Comparison of ENCODE assay signal across 21 cellular contexts in genomic region chr16:80327740-80328139, GRCh38.
DNase-seq lines count a peak whose midpoint lies in the region; ATAC-seq, FAIRE-seq and TF ChIP-seq lines count a peak whose summit lies in the region.
"Had no signal": no experiment of that assay in that cellular context is flagged by ENCODE, and none has a peak within 500 bp of the region (broad histone marks: within the 10 kb centered on the region; RNA-seq: fewer than 3 reads in every experiment).

No MANE protein-coding gene starts in this region.

- no peak for ATAC-seq in A549
- ATAC-seq in IMR-90 (ENCODE audit: low read depth): no peak
- no peak for ATAC-seq in mucosa of descending colon
- ATAC-seq: CD8-positive, alpha-beta T cell had no signal

- H3K79me1 ChIP-seq in IMR-90 (ENCODE audit: low read depth in 1 of 2, low read length in 2 of 2): no peaks in the 10 kb centered on the region

- H3K4me1 ChIP-seq in A549 (no peaks in the 10 kb centered on the region), IMR-90 (ENCODE audit: control insufficient read depth, insufficient read depth, low read length) (no peaks in the 10 kb centered on the region), endodermal cell (ENCODE audit: control insufficient read depth, insufficient read depth, low read length) (peaks cover 12% of the 10 kb centered on the region), osteoblast (ENCODE audit: insufficient read depth, low read length) (no peaks in the 10 kb centered on the region), mucosa of descending colon (ENCODE audit: low read depth) (no peaks in the 10 kb centered on the region)
- H3K4me1 ChIP-seq: BLaER1 treated with 17β-estradiol and CSF1 and Interleukin-3, amounts not matched to agents 10 nM and 100 nM had no signal

- CTCF ChIA-PET in A549 (lab: Yijun Ruan, JAX) (no interaction called here), IMR-90 (lab: Yijun Ruan, JAX) (interaction anchor here (0.7 kb wide), 1 partner anchor 9 kb away, joined by 3 read pairs; no protein-coding TSS in a partner anchor)

- no peaks in the 10 kb centered on the region for H4K20me1 ChIP-seq in IMR-90 (ENCODE audit: insufficient read depth, low read length)
- H4K20me1 ChIP-seq in osteoblast (ENCODE audit: insufficient read depth, low read length): no peaks in the 10 kb centered on the region
- H4K20me1 ChIP-seq: BLaER1 treated with 17β-estradiol and CSF1 and Interleukin-3, amounts not matched to agents 10 nM and 100 nM had no signal

- no peak overlapping the region for H2BK5ac ChIP-seq in IMR-90 (ENCODE audit: low read depth, low read length, poor library complexity, severe bottlenecking)

- TF ChIP-seq POLR2A in A549 (IDR thresholded peaks at IDR 0.05; ENCODE audit: low read length) (no peak), IMR-90 (IDR thresholded peaks at IDR 0.05; ENCODE audit: low read depth, low read length) (no peak)

- H3K9me3 Mint-ChIP-seq in endodermal cell: no peaks in the 10 kb centered on the region
- H3K9me3 Mint-ChIP-seq: CD4-positive, alpha-beta T cell; CD8-positive, alpha-beta T cell had no signal

- dilution Hi-C loops in IMR-90 (cut with HindIII; ENCODE audit: low sequenced_read_pairs, unreplicated experiment): no loop called here

- no peak overlapping the region for H4K91ac ChIP-seq in IMR-90 (ENCODE audit: insufficient read depth, low read depth, low read length)

- H3K36me3 Mint-ChIP-seq in endodermal cell (ENCODE audit: low read depth): no peaks in the 10 kb centered on the region
- H3K36me3 Mint-ChIP-seq: CD8-positive, alpha-beta T cell had no signal

- no peak overlapping the region for H4K8ac ChIP-seq in IMR-90 (ENCODE audit: low read depth in 2 of 2, low read length in 2 of 2)

- BruUV-seq in IMR-90 (replicated peaks; lab: Mats Ljungman, UMichigan): no TSS peak

- TF ChIP-seq EP300 in A549 (IDR thresholded peaks at IDR 0.05): no peak

- H2BK15ac ChIP-seq in IMR-90 (ENCODE audit: low read depth, low read length): no peak overlapping the region

- no peak overlapping the region for H2AK5ac ChIP-seq in IMR-90 (ENCODE audit: low read depth, low read length)

- H3K56ac ChIP-seq in IMR-90 (ENCODE audit: extremely low read depth, insufficient read depth, low read length): no peak overlapping the region

- H3K18ac ChIP-seq in IMR-90 (ENCODE audit: low read depth, low read length): no peak overlapping the region

- FAIRE-seq in A549 (lab: Jason Lieb, UNC): no peak
- FAIRE-seq: A204.1, D721Med, G401.6, GM12891, GM19239 had no signal

- no peak overlapping the region for H2AK9ac ChIP-seq in IMR-90 (replicated peaks; ENCODE audit: low read depth, low read length, poor library complexity)

- no peak overlapping the region for H4K5ac ChIP-seq in IMR-90 (ENCODE audit: low read depth, low read length)

- H3K4me2 ChIP-seq in A549: no peak overlapping the region
- no peak overlapping the region for H3K4me2 ChIP-seq in IMR-90 (ENCODE audit: low read depth, low read length)
- no peak overlapping the region for H3K4me2 ChIP-seq in osteoblast (ENCODE audit: insufficient read depth, low read length)
- H3K4me2 ChIP-seq: BLaER1 treated with 17β-estradiol and CSF1 and Interleukin-3, amounts not matched to agents 10 nM and 100 nM had no signal

- H2AFZ ChIP-seq in IMR-90 (replicated peaks; ENCODE audit: low read length, poor library complexity) (no peak overlapping the region), osteoblast (ENCODE audit: low read length) (no peak overlapping the region)

- no peak for TF ChIP-seq CTCF in A549 (IDR thresholded peaks at IDR 0.05)
- no peak for TF ChIP-seq CTCF in IMR-90 (conservative IDR thresholded peaks at IDR 0.05; ENCODE audit: low read depth, low read length)
- TF ChIP-seq CTCF in endodermal cell (conservative IDR thresholded peaks at IDR 0.05): no peak
- no peak for TF ChIP-seq CTCF in osteoblast (IDR thresholded peaks at IDR 0.05; ENCODE audit: extremely low read depth, low read depth, low read length)
- no peak for TF ChIP-seq CTCF in mucosa of descending colon (IDR thresholded peaks at IDR 0.05)

- peaks cover 21% of the 10 kb centered on the region for H3K27me3 Mint-ChIP-seq in endodermal cell (ENCODE audit: insufficient read depth)

- no peak overlapping the region for H3K27ac Mint-ChIP-seq in endodermal cell
- H3K27ac Mint-ChIP-seq: B cell; CD4-positive, alpha-beta T cell; CD8-positive, alpha-beta T cell had no signal

- H3K36me3 ChIP-seq in IMR-90 (ENCODE audit: control insufficient read depth, insufficient read depth, low read length) (no peaks in the 10 kb centered on the region), endodermal cell (ENCODE audit: control insufficient read depth, insufficient read depth, low read length) (no peaks in the 10 kb centered on the region), osteoblast (ENCODE audit: insufficient read depth, low read length) (no peaks in the 10 kb centered on the region), mucosa of descending colon (ENCODE audit: low read depth) (no peaks in the 10 kb centered on the region)
- H3K36me3 ChIP-seq: BLaER1 treated with 17β-estradiol and CSF1 and Interleukin-3, amounts not matched to agents 10 nM and 100 nM had no signal

- POLR2A ChIA-PET in A549 (lab: Yijun Ruan, JAX) (no interaction called here), IMR-90 (lab: Charles Lee; ENCODE audit: unreplicated experiment) (no interaction called here)

- no peak overlapping the region for H3K4ac ChIP-seq in IMR-90 (ENCODE audit: low read depth, low read length)

- WGBS in A549 (ENCODE audit: missing lambda C conversion rate): 10% methylated on average over 1 of the region's 1 CpG
- whole genome bisulfite sequencing in IMR-90 (ENCODE audit: extremely low coverage in 2 of 2, insufficient read length in 1 of 2), 2 experiments: no CpG with 5 or more reads among the region's 1 CpG
- 84% methylated on average over 1 of the region's 1 CpG; no CpG with 5 or more reads in 1 of the 2 experiments for WGBS in endodermal cell (ENCODE audit: insufficient coverage in 1 of 2, insufficient read length in 1 of 2), 2 experiments

- no peak for TF ChIP-seq RAD21 in A549 (conservative IDR thresholded peaks at IDR 0.05 in 1 of 2, IDR thresholded peaks at IDR 0.05 in 1 of 2)
- TF ChIP-seq RAD21 in IMR-90 (IDR thresholded peaks at IDR 0.05; ENCODE audit: low read length): no peak

- H3K9me3 ChIP-seq in A549: no peaks in the 10 kb centered on the region
- no peaks in the 10 kb centered on the region for H3K9me3 ChIP-seq in IMR-90 (ENCODE audit: control insufficient read depth, insufficient read depth, low read length)
- no peaks in the 10 kb centered on the region for H3K9me3 ChIP-seq in endodermal cell (ENCODE audit: control insufficient read depth, low read length)
- H3K9me3 ChIP-seq in osteoblast (ENCODE audit: low read depth, low read length): no peaks in the 10 kb centered on the region
- no peaks in the 10 kb centered on the region for H3K9me3 ChIP-seq in mucosa of descending colon
- H3K9me3 ChIP-seq: BLaER1 treated with 17β-estradiol and CSF1 and Interleukin-3, amounts not matched to agents 10 nM and 100 nM had no signal

- H3K9me1 ChIP-seq in IMR-90 (ENCODE audit: insufficient read depth, low read length): no peaks in the 10 kb centered on the region

- no peak overlapping the region for H2BK20ac ChIP-seq in IMR-90 (ENCODE audit: low read depth, low read length)

- H3K79me2 ChIP-seq in osteoblast (ENCODE audit: insufficient read depth, low read length): no peaks in the 10 kb centered on the region

- H3K27ac ChIP-seq in A549: no peak overlapping the region
- H3K27ac ChIP-seq in IMR-90 (ENCODE audit: insufficient read depth, low read length): no peak overlapping the region
- no peak overlapping the region for H3K27ac ChIP-seq in endodermal cell (ENCODE audit: low read depth, low read length)
- no peak overlapping the region for H3K27ac ChIP-seq in osteoblast (ENCODE audit: low read depth, low read length)
- H3K27ac ChIP-seq: BLaER1 treated with 17β-estradiol and CSF1 and Interleukin-3, amounts not matched to agents 10 nM and 100 nM; C4-2B had no signal

- intact Hi-C loops in IMR-90 (cut with micrococcal nuclease) (no loop called here), mucosa of descending colon (cut with DNase I, micrococcal nuclease) (no loop called here)

- DNase-seq in A549 (ENCODE audit: low read depth in 1 of 2, low spot score in 1 of 2) (no peak), IMR-90 (no peak), endodermal cell (peak; percentile 4), osteoblast (ENCODE audit: insufficient read length, low spot score, missing footprints) (no peak), mucosa of descending colon (no peak)
- DNase-seq: 8988T; AML-193; Caco-2; Calu3; CD4-positive, alpha-beta T cell; CD8-positive, alpha-beta T cell; DMS79 treated with DMSO at 0.1 percent for 48 hours; GF-D8 had no signal

- H3K9ac ChIP-seq in IMR-90 (ENCODE audit: low read depth, low read length) (no peak overlapping the region), endodermal cell (ENCODE audit: extremely low read depth, low read length, poor library complexity, severe bottlenecking) (no peak overlapping the region)
- H3K9ac ChIP-seq: BLaER1 treated with 17β-estradiol and CSF1 and Interleukin-3, amounts not matched to agents 10 nM and 100 nM had no signal

- no peak overlapping the region for H2BK120ac ChIP-seq in IMR-90 (ENCODE audit: low read depth, low read length)

- H3K14ac ChIP-seq in IMR-90 (replicated peaks; ENCODE audit: low read depth, low read length): no peak overlapping the region

- no peak overlapping the region for H3K4me3 Mint-ChIP-seq in endodermal cell
- H3K4me3 Mint-ChIP-seq: B cell; CD4-positive, alpha-beta T cell; CD8-positive, alpha-beta T cell had no signal

- no peak overlapping the region for H3K23ac ChIP-seq in IMR-90 (ENCODE audit: low read depth, low read length)

- H3K4me1 Mint-ChIP-seq in endodermal cell: peaks cover 34% of the 10 kb centered on the region
- H3K4me1 Mint-ChIP-seq: B cell had no signal

- H3K4me3 ChIP-seq in A549 (no peak overlapping the region), IMR-90 (ENCODE audit: insufficient read depth, low read depth, low read length) (no peak overlapping the region), endodermal cell (ENCODE audit: low read length) (no peak overlapping the region), osteoblast (ENCODE audit: insufficient read depth, low read length) (no peak overlapping the region), mucosa of descending colon (no peak overlapping the region)
- H3K4me3 ChIP-seq: BLaER1 treated with 17β-estradiol and CSF1 and Interleukin-3, amounts not matched to agents 10 nM and 100 nM had no signal

- in situ Hi-C loops in IMR-90 (cut with MboI; ENCODE audit: low sequenced_read_pairs): no loop called here

- H3K27me3 ChIP-seq in IMR-90 (ENCODE audit: control insufficient read depth, insufficient read depth, low read length) (peaks cover 9% of the 10 kb centered on the region), endodermal cell (ENCODE audit: control insufficient read depth, insufficient read depth, low read length, poor library complexity, severe bottlenecking) (peaks cover 8% of the 10 kb centered on the region), osteoblast (ENCODE audit: insufficient read depth, low read length) (peaks cover 11% of the 10 kb centered on the region)
- H3K27me3 ChIP-seq: BLaER1 treated with 17β-estradiol and CSF1 and Interleukin-3, amounts not matched to agents 10 nM and 100 nM had no signal

TF ChIP-seq in A549, 52 proteins besides CTCF, POLR2A, EP300 and RAD21 (continues in another document):
- TF ChIP-seq GATA3 (IDR thresholded peaks at IDR 0.05; ENCODE audit: borderline replicate concordance): no peak

TF ChIP-seq in IMR-90, 13 proteins besides CTCF, POLR2A, EP300 and RAD21 (continues in another document):
- TF ChIP-seq SMC3 (IDR thresholded peaks at IDR 0.05; ENCODE audit: low read depth, low read length): no peak
